ENCODE assay signal across 15 cellular contexts in genomic region chr6:137001287-137001976, GRCh38. TPM values are rescaled to one million over a fixed set of nuclear protein-coding genes. Genes with fewer than 3 reads are reported as not detected.
DNase-seq lines count a peak whose midpoint lies in the region; ATAC-seq and TF ChIP-seq lines count a peak whose summit lies in the region.
"Had no signal": no experiment of that assay in that cellular context is flagged by ENCODE, and none has a peak within 500 bp of the region (broad histone marks: within the 10 kb centered on the region; RNA-seq: fewer than 3 reads in every experiment).

No MANE protein-coding gene starts in this region.

- peaks cover 3% of the 10 kb centered on the region for H3K4me1 ChIP-seq in mesendoderm (ENCODE audit: control insufficient read depth, low read depth, low read length)
- H3K4me1 ChIP-seq: gastrocnemius medialis had no signal

- WGBS in mesendoderm (ENCODE audit: extremely low coverage, insufficient coverage, low lambda C conversion rate), result no CpG with 5 or more reads among the region's 17 CpGs

- H2BK5ac ChIP-seq in mesendoderm (ENCODE audit: low read length), result no peak overlapping the region

- no peak overlapping the region for H4K5ac ChIP-seq in mesendoderm (ENCODE audit: low read length)

- CTCF ChIA-PET in activated CD8-positive, alpha-beta T cell treated with anti-CD3 and anti-CD28 coated beads for 36 hours (lab: Charles Lee), result no interaction called here

- no peaks in the 10 kb centered on the region for H3K79me1 ChIP-seq in mesendoderm (ENCODE audit: low read length)

- TF ChIP-seq CTCF in glutamatergic neuron (IDR thresholded peaks at IDR 0.05; ENCODE audit: partially characterized antibody, unreplicated experiment), result no peak
- no peak for TF ChIP-seq CTCF in activated CD8-positive, alpha-beta T cell treated with anti-CD3 and anti-CD28 coated beads for 36 hours (IDR thresholded peaks at IDR 0.05)

- H3K23ac ChIP-seq in mesendoderm (ENCODE audit: low read length), result no peak overlapping the region

- H3K27me3 ChIP-seq in mesendoderm (ENCODE audit: insufficient read depth, low read length, poor library complexity), result no peaks in the 10 kb centered on the region
- H3K27me3 ChIP-seq: gastrocnemius medialis had no signal

- H3K4me2 ChIP-seq in mesendoderm (ENCODE audit: low read length), result no peak overlapping the region

- no peak overlapping the region for H4K8ac ChIP-seq in mesendoderm (ENCODE audit: low read depth, low read length)

- H3K56ac ChIP-seq in mesendoderm (ENCODE audit: low read length), result peak overlapping the region; percentile 29

- peaks cover 1% of the 10 kb centered on the region for H3K4me1 Mint-ChIP-seq in glutamatergic neuron (ENCODE audit: low read depth, unreplicated experiment)
- H3K4me1 Mint-ChIP-seq in activated CD8-positive, alpha-beta T cell treated with anti-CD3 and anti-CD28 coated beads for 36 hours (ENCODE audit: low read depth), result no peaks in the 10 kb centered on the region
- H3K4me1 Mint-ChIP-seq: CD14-positive monocyte; central memory CD8-positive, alpha-beta T cell had no signal

- no peak overlapping the region for H3K18ac ChIP-seq in mesendoderm (ENCODE audit: low read length)

- H3K9me3 Mint-ChIP-seq in glutamatergic neuron (ENCODE audit: unreplicated experiment), result peaks cover 2% of the 10 kb centered on the region
- H3K9me3 Mint-ChIP-seq in activated CD8-positive, alpha-beta T cell treated with anti-CD3 and anti-CD28 coated beads for 36 hours, result no peaks in the 10 kb centered on the region
- H3K9me3 Mint-ChIP-seq: CD14-positive monocyte; central memory CD8-positive, alpha-beta T cell had no signal

- no peak overlapping the region for H3K4me3 ChIP-seq in mesendoderm (ENCODE audit: low read length)
- H3K4me3 ChIP-seq: gastrocnemius medialis had no signal

- H2AK5ac ChIP-seq in mesendoderm (ENCODE audit: low read length), result no peak overlapping the region

- H3K4me3 Mint-ChIP-seq in glutamatergic neuron (ENCODE audit: unreplicated experiment), result no peak overlapping the region
- H3K4me3 Mint-ChIP-seq in activated CD8-positive, alpha-beta T cell treated with anti-CD3 and anti-CD28 coated beads for 36 hours, result no peak overlapping the region
- H3K4me3 Mint-ChIP-seq: central memory CD8-positive, alpha-beta T cell had no signal

- H3K36me3 Mint-ChIP-seq in glutamatergic neuron (ENCODE audit: unreplicated experiment), result no peaks in the 10 kb centered on the region
- H3K36me3 Mint-ChIP-seq in activated CD8-positive, alpha-beta T cell treated with anti-CD3 and anti-CD28 coated beads for 36 hours (ENCODE audit: low read depth), result no peaks in the 10 kb centered on the region
- H3K36me3 Mint-ChIP-seq: CD14-positive monocyte had no signal

- no peak overlapping the region for H3K27ac Mint-ChIP-seq in glutamatergic neuron (ENCODE audit: unreplicated experiment)
- H3K27ac Mint-ChIP-seq in activated CD8-positive, alpha-beta T cell treated with anti-CD3 and anti-CD28 coated beads for 36 hours, result no peak overlapping the region
- H3K27ac Mint-ChIP-seq: CD14-positive monocyte had no signal

- no peaks in the 10 kb centered on the region for H3K79me2 ChIP-seq in mesendoderm (ENCODE audit: control insufficient read depth, insufficient read depth, low read length)

- H2BK120ac ChIP-seq in mesendoderm (ENCODE audit: low read depth, low read length), result no peak overlapping the region

- H2BK15ac ChIP-seq in mesendoderm (replicated peaks; ENCODE audit: low read depth), result no peak overlapping the region

- H3K9ac ChIP-seq in mesendoderm (ENCODE audit: low read length), result no peak overlapping the region

- H3K27me3 Mint-ChIP-seq in glutamatergic neuron (ENCODE audit: unreplicated experiment), result peaks cover 2% of the 10 kb centered on the region
- peaks cover 16% of the 10 kb centered on the region for H3K27me3 Mint-ChIP-seq in activated CD8-positive, alpha-beta T cell treated with anti-CD3 and anti-CD28 coated beads for 36 hours

- DNase-seq in ELR (ENCODE audit: low read depth) (peak; percentile 19), NCI-H2029 treated with DMSO at 0.1 percent for 48 hours (lab: John Stamatoyannopoulos, UW) (peak; percentile 36), dermis blood vessel endothelial cell (peak; percentile 56), mesendoderm (peak; percentile 26), glutamatergic neuron (no peak), NCI-H187 (lab: John Stamatoyannopoulos, UW) (no peak), NCI-H1048 (lab: John Stamatoyannopoulos, UW) (no peak)
- DNase-seq in activated CD8-positive, alpha-beta T cell treated with anti-CD3 and anti-CD28 coated beads for 36 hours, result no peak
- DNase-seq: gastrocnemius medialis, NCI-H1105, retina, Right ventricle myocardium superior, WERI-Rb-1 had no signal

- ATAC-seq in activated CD8-positive, alpha-beta T cell treated with anti-CD3 and anti-CD28 coated beads for 36 hours, result no peak
- ATAC-seq: gastrocnemius medialis had no signal

- H3K36me3 ChIP-seq in mesendoderm (ENCODE audit: control insufficient read depth, insufficient read depth, low read length), result no peaks in the 10 kb centered on the region
- H3K36me3 ChIP-seq: gastrocnemius medialis, WERI-Rb-1 had no signal

- intact Hi-C loops in activated CD8-positive, alpha-beta T cell treated with anti-CD3 and anti-CD28 coated beads for 36 hours (cut with micrococcal nuclease), result no loop called here

- POLR2A ChIA-PET in activated CD8-positive, alpha-beta T cell treated with anti-CD3 and anti-CD28 coated beads for 36 hours (lab: Charles Lee), result no interaction called here

- no peak overlapping the region for H3K27ac ChIP-seq in mesendoderm (ENCODE audit: low read depth, low read length)
- H3K27ac ChIP-seq: gastrocnemius medialis, WERI-Rb-1 had no signal

- H3K4ac ChIP-seq in mesendoderm (ENCODE audit: low read depth, low read length), result no peak overlapping the region

RNA-seq across cellular contexts. Expression of gene IL20RA, which starts 43.3 kb away (rescaled TPM):
- total RNA-seq in dermis blood vessel endothelial cell, result 0.51 and 0.79 TPM in 2 replicates
- polyA plus RNA-seq in mesendoderm (2013, experiment 1 of 2), result 0.59 TPM
- 0.50 TPM for polyA plus RNA-seq in mesendoderm (2013, experiment 2 of 2)
- not detected for total RNA-seq in glutamatergic neuron (ENCODE audit: unreplicated experiment)
- not detected for total RNA-seq in activated CD8-positive, alpha-beta T cell treated with anti-CD3 and anti-CD28 coated beads for 36 hours
- polyA plus RNA-seq: CD14-positive monocyte had no signal

Comparison
In these comparisons a context has a peak if more than half of its experiments do, and no peak if none do; other contexts are left out.
1. DNase-seq: peak in ELR (single experiment), NCI-H2029 treated with DMSO at 0.1 percent for 48 hours (single experiment), dermis blood vessel endothelial cell (single experiment) and mesendoderm (single experiment); none in glutamatergic neuron (single experiment), activated CD8-positive, alpha-beta T cell treated with anti-CD3 and anti-CD28 coated beads for 36 hours (single experiment), NCI-H187 (0 of 2) and NCI-H1048 (single experiment).